In the genomic region with DNA sequence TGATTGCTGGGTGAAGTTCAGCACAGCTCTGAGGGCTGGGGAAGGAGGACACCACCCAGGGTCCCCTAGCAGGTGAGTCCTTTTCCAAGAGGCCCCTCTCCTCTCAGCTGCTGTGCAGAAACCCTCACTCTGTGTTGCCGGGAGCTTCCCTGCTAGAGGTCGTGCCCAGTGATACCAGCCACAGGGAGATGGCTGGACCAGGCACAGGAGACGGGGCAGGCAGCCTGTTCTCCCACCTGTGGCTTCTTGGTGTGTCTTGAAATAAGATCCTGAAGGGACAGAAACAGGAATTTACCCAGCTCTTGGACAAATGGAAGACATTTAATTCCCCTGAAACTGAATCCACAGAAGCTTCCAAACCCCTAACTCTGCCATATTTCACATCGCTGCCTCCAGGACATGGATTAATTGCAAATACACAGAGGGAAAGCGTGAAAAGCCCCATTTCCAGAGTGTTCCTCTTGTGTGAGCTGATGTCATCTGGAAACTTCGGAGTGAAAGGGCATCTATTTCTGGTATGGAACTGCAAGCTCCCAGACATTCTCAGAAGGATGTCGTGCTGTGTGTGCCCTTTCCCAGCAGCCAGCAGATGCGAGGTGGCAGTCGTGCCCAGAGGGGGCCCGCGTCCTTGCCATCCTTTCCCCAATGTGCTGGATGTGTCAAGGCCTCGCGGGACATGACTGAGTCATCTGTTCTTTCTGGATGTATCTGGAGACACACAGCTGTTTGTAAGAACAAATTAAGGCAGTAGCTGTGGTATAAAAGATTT, we compare ENCODE assay signal across 14 cellular contexts.
A peak's percentile ranks its signal among the peaks of the same experiment; 100 is the strongest.
DNase-seq lines count a peak whose midpoint lies in the region; ATAC-seq and TF ChIP-seq lines count a peak whose summit lies in the region.
"Had no signal": no experiment of that assay in that cellular context is flagged by ENCODE, and none has a peak within 500 bp of the region (broad histone marks: within the 10 kb centered on the region; RNA-seq: fewer than 3 reads in every experiment).

No MANE protein-coding gene starts in this region.

- no peak overlapping the region for H3K4me3 Mint-ChIP-seq in activated CD8-positive, alpha-beta memory T cell treated with anti-CD3 and anti-CD28 coated beads, Interleukin-2, amount 10 ng/mL, durations not matched to agents 7 days and 5 days
- H3K4me3 Mint-ChIP-seq: central memory CD8-positive, alpha-beta T cell had no signal

- CTCF ChIA-PET in activated CD8-positive, alpha-beta memory T cell treated with anti-CD3 and anti-CD28 coated beads, Interleukin-2, amount 10 ng/mL, durations not matched to agents 7 days and 5 days (lab: Charles Lee), result no interaction called here

- H3K27me3 Mint-ChIP-seq in activated CD8-positive, alpha-beta memory T cell treated with anti-CD3 and anti-CD28 coated beads, Interleukin-2, amount 10 ng/mL, durations not matched to agents 7 days and 5 days, result peaks cover 5% of the 10 kb centered on the region

- no peak overlapping the region for H3K4me3 ChIP-seq in vagina
- H3K4me3 ChIP-seq: mucosa of descending colon had no signal

- no peaks in the 10 kb centered on the region for H3K4me1 ChIP-seq in vagina

- peak overlapping the region; percentile 88 for H3K27ac ChIP-seq in VCaP
- peak overlapping the region; percentile 62 for H3K27ac ChIP-seq in vagina

- peaks cover 4% of the 10 kb centered on the region for H3K4me1 Mint-ChIP-seq in activated CD8-positive, alpha-beta memory T cell treated with anti-CD3 and anti-CD28 coated beads, Interleukin-2, amount 10 ng/mL, durations not matched to agents 7 days and 5 days
- H3K4me1 Mint-ChIP-seq: central memory CD8-positive, alpha-beta T cell had no signal

- intact Hi-C loops in vagina (cut with DNase I), result no loop called here

- no peaks in the 10 kb centered on the region for H3K36me3 ChIP-seq in vagina

- H3K9me3 ChIP-seq in vagina, result no peaks in the 10 kb centered on the region
- H3K9me3 ChIP-seq: mucosa of descending colon had no signal

- no peaks in the 10 kb centered on the region for H3K36me3 Mint-ChIP-seq in activated CD8-positive, alpha-beta memory T cell treated with anti-CD3 and anti-CD28 coated beads, Interleukin-2, amount 10 ng/mL, durations not matched to agents 7 days and 5 days

- TF ChIP-seq CTCF in VCaP (conservative IDR thresholded peaks at IDR 0.05) (no peak), omental fat pad (IDR thresholded peaks at IDR 0.05) (no peak), vagina (IDR thresholded peaks at IDR 0.05) (no peak)

- no peak for TF ChIP-seq POLR2A in vagina (IDR thresholded peaks at IDR 0.05)

- no peak overlapping the region for H3K27ac Mint-ChIP-seq in activated CD8-positive, alpha-beta memory T cell treated with anti-CD3 and anti-CD28 coated beads, Interleukin-2, amount 10 ng/mL, durations not matched to agents 7 days and 5 days

- peaks cover 7% of the 10 kb centered on the region for H3K9me3 Mint-ChIP-seq in activated CD8-positive, alpha-beta memory T cell treated with anti-CD3 and anti-CD28 coated beads, Interleukin-2, amount 10 ng/mL, durations not matched to agents 7 days and 5 days (ENCODE audit: low read depth)

- H3K27me3 ChIP-seq in vagina, result no peaks in the 10 kb centered on the region

- ATAC-seq in omental fat pad (ENCODE audit: low FRiP score) (peak; percentile 17), GM21381 (IDR thresholded peaks at IDR 0.05; ENCODE audit: unreplicated experiment) (no peak)
- ATAC-seq in activated CD8-positive, alpha-beta memory T cell treated with anti-CD3 and anti-CD28 coated beads, Interleukin-2, amount 10 ng/mL, durations not matched to agents 7 days and 5 days, result no peak
- ATAC-seq: stimulated activated naive CD8-positive, alpha-beta T cell treated with anti-CD3 and anti-CD28 coated beads, Interleukin-15, Interleukin-2, amounts not matched to agents 100 U/mL and 50 U/mL, for 24 hours had no signal

- DNase-seq in foreskin melanocyte (peak; percentile 78), omental fat pad (ENCODE audit: low spot score) (no peak), vagina (ENCODE audit: extremely low spot score in 2 of 2) (no peak), cerebellar cortex (ENCODE audit: low spot score) (no peak)
- no peak for DNase-seq in activated CD8-positive, alpha-beta memory T cell treated with anti-CD3 and anti-CD28 coated beads, Interleukin-2, amount 10 ng/mL, durations not matched to agents 7 days and 5 days
- DNase-seq: Calu3; NCI-H1417; OCI-M1; stimulated activated CD4-positive, alpha-beta T cell treated with anti-CD3 and anti-CD28 coated beads, Interleukin-1b, Interleukin-23, amount 100 ng/mL, for 48 hours; stimulated activated naive CD8-positive, alpha-beta T cell treated with anti-CD3 and anti-CD28 coated beads, Interleukin-15, Interleukin-2, amounts not matched to agents 100 U/mL and 50 U/mL, for 24 hours had no signal
